8 cellular contexts compared by ENCODE assay signal in the genomic region with DNA sequence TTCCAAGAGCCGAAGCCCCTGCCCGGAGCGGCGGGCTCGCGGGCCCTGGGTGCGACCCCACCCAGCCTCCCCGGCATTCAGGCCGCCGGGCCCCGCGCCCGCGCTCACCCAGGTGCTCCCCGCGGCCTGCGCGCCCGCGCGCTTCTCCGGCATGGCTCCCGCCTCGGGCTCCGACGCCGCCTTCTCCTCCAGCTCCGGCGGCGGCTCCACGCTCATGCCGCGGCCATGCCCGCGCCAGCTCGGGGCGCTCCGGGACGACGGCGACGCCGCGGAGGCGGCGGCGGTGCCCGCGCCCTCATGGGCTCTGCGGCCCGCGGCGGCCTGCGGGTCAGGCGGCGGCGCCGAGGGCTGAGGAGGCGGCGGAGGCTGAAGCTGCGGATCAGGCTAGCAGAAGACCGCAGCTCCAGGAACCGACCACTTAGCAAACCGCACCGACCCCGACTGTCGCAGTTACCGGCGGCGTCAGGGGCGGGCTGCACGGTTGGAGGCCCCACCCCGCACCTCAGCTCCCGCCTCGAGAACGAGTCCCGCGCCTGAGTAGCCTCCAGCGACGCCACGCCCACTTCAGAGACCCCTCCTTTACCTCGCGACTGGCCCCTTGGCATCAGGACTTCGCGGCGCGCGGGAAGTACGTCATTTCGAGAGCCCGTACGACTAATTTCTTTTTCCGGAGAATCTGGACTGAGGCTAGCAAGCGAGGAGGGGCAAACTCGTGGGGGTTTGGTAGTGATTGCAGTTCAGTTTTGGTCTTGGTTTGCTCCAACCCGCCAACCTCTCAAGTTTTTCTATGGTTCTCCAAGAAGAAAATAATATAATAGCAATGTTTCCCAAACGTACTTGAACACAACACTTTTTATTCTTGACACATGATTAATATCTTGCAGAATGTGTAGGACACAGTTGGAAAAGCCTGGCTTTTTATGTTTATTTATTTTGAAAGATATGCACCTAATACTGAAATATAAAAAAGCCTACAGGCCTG. TPM values are rescaled to one million over a fixed set of nuclear protein-coding genes. Genes with fewer than 3 reads are reported as not detected.
DNase-seq lines count a peak whose midpoint lies in the region; ATAC-seq and TF ChIP-seq lines count a peak whose summit lies in the region.
"Not testable (repeated sequence)": the region's sequence is repeated elsewhere in the genome, so short reads cannot be mapped to it uniquely, and the experiment has no call there.

No MANE protein-coding gene starts in this region.

- peak overlapping the region; percentile 60 to 68 for H3K4me3 ChIP-seq in duodenal mucosa (ENCODE audit: low read depth in 1 of 2, low read length in 2 of 2)
- peak overlapping the region; percentile 55 to 78 (median 59) for H3K4me3 ChIP-seq in right lobe of liver

- CTCF ChIA-PET in activated CD4-positive, alpha-beta memory T cell treated with anti-CD3 and anti-CD28 coated beads for 36 hours (lab: Charles Lee) = not testable (repeated sequence)

- H3K4me1 ChIP-seq in duodenal mucosa (ENCODE audit: control insufficient read depth in 1 of 2, insufficient read depth in 2 of 2, low read length in 2 of 2); right lobe of liver: not testable (repeated sequence)

- H3K36me3 ChIP-seq in duodenal mucosa (ENCODE audit: control insufficient read depth in 1 of 2, insufficient read depth in 2 of 2, low read length in 2 of 2); right lobe of liver: not testable (repeated sequence)

- H3K4me3 Mint-ChIP-seq in activated CD4-positive, alpha-beta memory T cell treated with anti-CD3 and anti-CD28 coated beads for 36 hours = peak overlapping the region; percentile 86

- H3K9me3 Mint-ChIP-seq in activated CD4-positive, alpha-beta memory T cell treated with anti-CD3 and anti-CD28 coated beads for 36 hours = not testable (repeated sequence)

- H3K27ac ChIP-seq in duodenal mucosa (ENCODE audit: low read depth, low read length) (peak overlapping the region; percentile 70), right lobe of liver (peak overlapping the region in 2 of 3 donors; percentile 54 to 75)

- peak; percentile 65 for TF ChIP-seq POLR2A in right lobe of liver (IDR thresholded peaks at IDR 0.05)

- WGBS in right lobe of liver (ENCODE audit: insufficient coverage, low coverage, low lambda C conversion rate, missing lambda C conversion rate) = 2% methylated on average over 17 of the region's 97 CpGs

- H3K27ac Mint-ChIP-seq in activated CD4-positive, alpha-beta memory T cell treated with anti-CD3 and anti-CD28 coated beads for 36 hours = peak overlapping the region; percentile 89

- ATAC-seq in GM19397 (IDR thresholded peaks at IDR 0.05; ENCODE audit: unreplicated experiment) = peak; percentile 84
- peak; percentile 76 for ATAC-seq in HG03521 (IDR thresholded peaks at IDR 0.05; ENCODE audit: unreplicated experiment)
- peak; percentile 99 for ATAC-seq in right lobe of liver

- not testable (repeated sequence) for H3K9me3 ChIP-seq in duodenal mucosa (ENCODE audit: control insufficient read depth in 1 of 2, low read length in 2 of 2); right lobe of liver

- not testable (repeated sequence) for H3K36me3 Mint-ChIP-seq in activated CD4-positive, alpha-beta memory T cell treated with anti-CD3 and anti-CD28 coated beads for 36 hours

- not testable (repeated sequence) for TF ChIP-seq CTCF in right lobe of liver (IDR thresholded peaks at IDR 0.05)

- peak overlapping the region in 1 of 2 donors; percentile 33 for H3K9ac ChIP-seq in duodenal mucosa (ENCODE audit: low read depth in 1 of 2, low read length in 2 of 2)

- intact Hi-C loops in activated CD4-positive, alpha-beta memory T cell treated with anti-CD3 and anti-CD28 coated beads for 36 hours (cut with micrococcal nuclease); right lobe of liver (cut with DNase I): not testable (repeated sequence)

- DNase-seq in C1 segment of cervical spinal cord (lab: John Stamatoyannopoulos, UW) (peak; percentile 34 to 85 (median 72)), NCI-H748 treated with DMSO at 0.1 percent for 48 hours (lab: John Stamatoyannopoulos, UW) (peak; percentile 69), right lobe of liver (peak; percentile 77 to 80 (median 79))
- DNase-seq in activated CD4-positive, alpha-beta memory T cell treated with anti-CD3 and anti-CD28 coated beads for 36 hours = peak; percentile 88
- DNase-seq in stimulated activated CD4-positive, alpha-beta T cell treated with anti-CD3 and anti-CD28 coated beads, Interleukin-4, amount 100 ng/mL, for 24 hours = peak; percentile 75

- not testable (repeated sequence) for H3K27me3 ChIP-seq in duodenal mucosa (ENCODE audit: control insufficient read depth in 1 of 2, insufficient read depth in 2 of 2, low read length in 2 of 2); right lobe of liver

- POLR2A ChIA-PET in activated CD4-positive, alpha-beta memory T cell treated with anti-CD3 and anti-CD28 coated beads for 36 hours (lab: Charles Lee) = interaction anchor here (1.2 kb wide), 1 partner anchor 26 kb away, joined by 5 read pairs; a partner anchor contains a TSS

- peaks cover 14% of the 10 kb centered on the region for H3K4me1 Mint-ChIP-seq in activated CD4-positive, alpha-beta memory T cell treated with anti-CD3 and anti-CD28 coated beads for 36 hours (ENCODE audit: low read depth)

- H3K27me3 Mint-ChIP-seq in activated CD4-positive, alpha-beta memory T cell treated with anti-CD3 and anti-CD28 coated beads for 36 hours = not testable (repeated sequence)

RNA-seq across cellular contexts. Expression of a gene that starts 25.5 kb away (rescaled TPM):
- 1 to 10 TPM; 1.1 to 1.4 TPM for total RNA-seq in activated CD4-positive, alpha-beta memory T cell treated with anti-CD3 and anti-CD28 coated beads for 36 hours
- total RNA-seq in right lobe of liver = under 1 TPM in 2 of 6 experiments, not detected in 4; 0.12 to 0.43 TPM

Comparison
In these comparisons a context has a peak if more than half of its experiments do, and no peak if none do; other contexts are left out.
1. Peak in every context shown above with its lines: DNase-seq, ATAC-seq, H3K4me3 ChIP-seq and H3K27ac ChIP-seq.